Comparison of ENCODE assay signal across 20 cellular contexts in the genomic region with DNA sequence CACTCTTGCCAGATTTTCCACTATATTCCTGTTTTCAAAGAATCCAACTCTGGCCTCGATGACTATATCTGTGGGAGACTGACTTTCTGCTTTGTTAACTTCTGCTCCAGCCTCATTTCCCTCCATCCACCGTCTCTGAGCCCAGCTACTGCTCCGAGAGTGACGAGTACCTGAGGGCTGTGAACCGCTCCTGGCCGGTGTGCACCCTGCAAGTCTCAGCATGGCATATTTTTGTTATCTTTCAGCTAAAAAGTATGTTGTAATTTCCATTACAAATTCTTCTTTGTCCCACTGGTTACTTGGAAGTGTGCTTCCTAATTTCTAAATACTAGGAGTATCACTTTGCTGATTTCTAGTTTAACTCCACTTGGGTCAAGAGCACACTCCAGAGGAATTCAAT.
"Had no signal": no experiment of that assay in that cellular context is flagged by ENCODE, and none has a peak within 500 bp of the region (broad histone marks: within the 10 kb centered on the region; RNA-seq: fewer than 3 reads in every experiment).

No MANE protein-coding gene starts in this region.

- H3K9me3 ChIP-seq: mucosa of descending colon, psoas muscle, spleen had no signal

- H3K9me3 Mint-ChIP-seq: activated T-cell treated with anti-CD3 and anti-CD28 coated beads, Interleukin-2, amount 50 U/mL, for 24 hours; nephron progenitor cell; type B pancreatic cell had no signal

- H3K27ac Mint-ChIP-seq: activated CD8-positive, alpha-beta memory T cell treated with anti-CD3 and anti-CD28 coated beads, Interleukin-2, amount 10 ng/mL, durations not matched to agents 7 days and 5 days; nephron progenitor cell; type B pancreatic cell had no signal

- H3K4me3 ChIP-seq: lung, mucosa of descending colon, psoas muscle, spleen had no signal

- DNase-seq: activated CD4-positive, alpha-beta T cell treated with anti-CD3 and anti-CD28 coated beads, Interleukin-2, amount 50 U/mL, for 4 hours; activated CD8-positive, alpha-beta memory T cell treated with anti-CD3 and anti-CD28 coated beads, Interleukin-2, amount 10 ng/mL, durations not matched to agents 7 days and 5 days; activated effector memory CD4-positive, alpha-beta T cell treated with anti-CD3 and anti-CD28 coated beads, Interleukin-2, amount 50 U/mL, for 16 hours; activated T-cell treated with anti-CD3 and anti-CD28 coated beads, Interleukin-2, amount 50 U/mL, for 24 hours; caudate nucleus; cortex of kidney; effector memory CD4-positive, alpha-beta T cell; hypothalamus; mucosa of descending colon; nephron progenitor cell; psoas muscle; spleen; stimulated activated CD4-positive, alpha-beta T cell treated with anti-CD3 and anti-CD28 coated beads, Interleukin-1b, Interleukin-23, amount 100 ng/mL, for 48 hours; stimulated activated naive CD4-positive, alpha-beta T cell; substantia nigra; T-helper 2 cell had no signal

- H3K4me1 Mint-ChIP-seq: activated CD8-positive, alpha-beta memory T cell treated with anti-CD3 and anti-CD28 coated beads, Interleukin-2, amount 10 ng/mL, durations not matched to agents 7 days and 5 days had no signal

- H3K4me3 Mint-ChIP-seq: activated CD8-positive, alpha-beta memory T cell treated with anti-CD3 and anti-CD28 coated beads, Interleukin-2, amount 10 ng/mL, durations not matched to agents 7 days and 5 days; activated T-cell treated with anti-CD3 and anti-CD28 coated beads, Interleukin-2, amount 50 U/mL, for 24 hours; nephron progenitor cell; type B pancreatic cell had no signal

- ATAC-seq: activated CD4-positive, CD25-positive, alpha-beta regulatory T cell treated with anti-CD3 and anti-CD28 coated beads, Interleukin-2, amount 50 U/mL, for 24 hours; activated CD8-positive, alpha-beta memory T cell treated with anti-CD3 and anti-CD28 coated beads, Interleukin-2, amount 10 ng/mL, durations not matched to agents 7 days and 5 days; mucosa of descending colon; sciatic nerve had no signal

- H3K36me3 Mint-ChIP-seq: activated CD8-positive, alpha-beta memory T cell treated with anti-CD3 and anti-CD28 coated beads, Interleukin-2, amount 10 ng/mL, durations not matched to agents 7 days and 5 days; type B pancreatic cell had no signal

- H3K27ac ChIP-seq: psoas muscle, spleen had no signal
